In genomic region chr7:137981668-137982067, GRCh38 we compare ENCODE assay signal across 10 cellular contexts. TPM values are rescaled to one million over a fixed set of nuclear protein-coding genes. Genes with fewer than 3 reads are reported as not detected.
DNase-seq lines count a peak whose midpoint lies in the region; ATAC-seq and TF ChIP-seq lines count a peak whose summit lies in the region.
"Had no signal": no experiment of that assay in that cellular context is flagged by ENCODE, and none has a peak within 500 bp of the region (broad histone marks: within the 10 kb centered on the region; RNA-seq: fewer than 3 reads in every experiment).

No MANE protein-coding gene starts in this region.

- WGBS in esophagus muscularis mucosa, result 58% methylated on average over 4 of the region's 4 CpGs

- POLR2A ChIA-PET in CD4-positive, alpha-beta memory T cell (lab: Charles Lee; ENCODE audit: partially characterized antibody), result no interaction called here

- no peak for TF ChIP-seq EP300 in esophagus muscularis mucosa (IDR thresholded peaks at IDR 0.05)

- peak overlapping the region in 1 of 8 donors; percentile 26 for H3K4me3 Mint-ChIP-seq in CD4-positive, alpha-beta memory T cell
- H3K4me3 Mint-ChIP-seq: activated naive CD8-positive, alpha-beta T cell had no signal

- TF ChIP-seq CTCF in esophagus muscularis mucosa (IDR thresholded peaks at IDR 0.05), result no peak

- H3K27me3 ChIP-seq in BLaER1 (no peaks in the 10 kb centered on the region), esophagus muscularis mucosa (no peaks in the 10 kb centered on the region)
- no peaks in the 10 kb centered on the region for H3K27me3 ChIP-seq in CD4-positive, alpha-beta memory T cell (ENCODE audit: insufficient read depth, low read length)

- peaks cover 35 to 63% of the 10 kb centered on the region in 2 donors for H3K36me3 Mint-ChIP-seq in CD4-positive, alpha-beta memory T cell

- CTCF ChIA-PET in CD4-positive, alpha-beta memory T cell (lab: Charles Lee; ENCODE audit: partially characterized antibody), result interaction anchor here (0.8 to 4.7 kb wide), 3 partner anchors 21 to 80 kb away, joined by 3 to 13 read pairs (median 4); no protein-coding TSS in a partner anchor

- H4K20me1 ChIP-seq in BLaER1, result no peaks in the 10 kb centered on the region

- TF ChIP-seq POLR2A in esophagus muscularis mucosa (IDR thresholded peaks at IDR 0.05; ENCODE audit: low read depth), result no peak

- H3K9ac ChIP-seq in BLaER1, result no peak overlapping the region

- H3K27ac ChIP-seq in BLaER1 (peak overlapping the region; percentile 34), esophagus muscularis mucosa (replicated peaks in 1 of 4) (peak overlapping the region; percentile 24 to 78 (median 72))
- no peak overlapping the region for H3K27ac ChIP-seq in CD4-positive, alpha-beta memory T cell (ENCODE audit: low read depth, low read length)

- H3K4me2 ChIP-seq in BLaER1, result peak overlapping the region; percentile 63

- DNase-seq in esophagus muscularis mucosa (ENCODE audit: extremely low spot score) (no peak), T-helper 9 cell (no peak), T-helper 2 cell (no peak), pons (ENCODE audit: low spot score) (no peak)
- no peak for DNase-seq in CD4-positive, alpha-beta memory T cell
- DNase-seq: NCI-H2029 had no signal

- H3K9me3 ChIP-seq in BLaER1, result peaks cover 27% of the 10 kb centered on the region
- no peaks in the 10 kb centered on the region for H3K9me3 ChIP-seq in esophagus muscularis mucosa
- peaks cover 0 to 4% of the 10 kb centered on the region in 2 donors for H3K9me3 ChIP-seq in CD4-positive, alpha-beta memory T cell (ENCODE audit: control insufficient read depth in 1 of 2, low read length in 2 of 2)

- H3K27ac Mint-ChIP-seq in CD4-positive, alpha-beta memory T cell, result no peak overlapping the region
- H3K27ac Mint-ChIP-seq: activated naive CD8-positive, alpha-beta T cell had no signal

- intact Hi-C loops in esophagus muscularis mucosa (cut with DNase I), result no loop called here
- intact Hi-C loops in CD4-positive, alpha-beta memory T cell (cut with micrococcal nuclease), result no loop called here

- peaks cover 5 to 49% (median 13%) of the 10 kb centered on the region in 4 donors for H3K4me1 Mint-ChIP-seq in CD4-positive, alpha-beta memory T cell

- ATAC-seq in GM19397 (IDR thresholded peaks at IDR 0.05; ENCODE audit: unreplicated experiment), result peak; percentile 46
- ATAC-seq in HG03135 (IDR thresholded peaks at IDR 0.05; ENCODE audit: unreplicated experiment), result peak; percentile 46

- peaks cover 3 to 20% (median 8%) of the 10 kb centered on the region in 8 donors for H3K9me3 Mint-ChIP-seq in CD4-positive, alpha-beta memory T cell

- no peaks in the 10 kb centered on the region for H3K27me3 Mint-ChIP-seq in CD4-positive, alpha-beta memory T cell
- H3K27me3 Mint-ChIP-seq: activated naive CD8-positive, alpha-beta T cell had no signal

- H3K36me3 ChIP-seq in BLaER1, result peaks cover 27% of the 10 kb centered on the region
- H3K36me3 ChIP-seq in esophagus muscularis mucosa, result no peaks in the 10 kb centered on the region
- H3K36me3 ChIP-seq in CD4-positive, alpha-beta memory T cell (ENCODE audit: insufficient read depth, low read length), result no peaks in the 10 kb centered on the region

- H3K4me3 ChIP-seq in BLaER1 (no peak overlapping the region), esophagus muscularis mucosa (no peak overlapping the region)
- no peak overlapping the region for H3K4me3 ChIP-seq in CD4-positive, alpha-beta memory T cell (ENCODE audit: low read length in 2 of 2)

- H3K4me1 ChIP-seq in BLaER1 (peaks cover 29% of the 10 kb centered on the region), esophagus muscularis mucosa (peaks cover 57 to 100% (median 99%) of the 10 kb centered on the region in 4 donors)
- no peaks in the 10 kb centered on the region for H3K4me1 ChIP-seq in CD4-positive, alpha-beta memory T cell (ENCODE audit: insufficient read depth, low read length)

RNA-seq across cellular contexts. Expression of gene CREB3L2, which starts 20.2 kb away (rescaled TPM):
- 10 to 100 TPM; 29.2 to 43.4 (median 37.1) TPM for total RNA-seq in esophagus muscularis mucosa
- 10 to 100 TPM; 39.3 to 41.3 TPM for total RNA-seq in CD4-positive, alpha-beta memory T cell
- polyA plus RNA-seq in CD4-positive, alpha-beta memory T cell, result 10 to 100 TPM in 1 of 2 donors, 1 to 10 TPM in 1; 6.8 to 17.4 TPM
